33 cellular contexts compared by ENCODE assay signal in genomic region chr11:4496555-4497248, GRCh38. TPM values are rescaled to one million over a fixed set of nuclear protein-coding genes. Genes with fewer than 3 reads are reported as not detected.
DNase-seq lines count a peak whose midpoint lies in the region; ATAC-seq and TF ChIP-seq lines count a peak whose summit lies in the region.
"Had no signal": no experiment of that assay in that cellular context is flagged by ENCODE, and none has a peak within 500 bp of the region (broad histone marks: within the 10 kb centered on the region; RNA-seq: fewer than 3 reads in every experiment).

No MANE protein-coding gene starts in this region.

- TF ChIP-seq CTCF in C4-2B (conservative IDR thresholded peaks at IDR 0.05) (no peak), LNCaP clone FGC (IDR thresholded peaks at IDR 0.05; ENCODE audit: control insufficient read depth, extremely low read depth, insufficient read depth) (no peak), body of pancreas (IDR thresholded peaks at IDR 0.05) (no peak), omental fat pad (IDR thresholded peaks at IDR 0.05) (no peak)

- ATAC-seq in body of pancreas: peak; percentile 33
- peak; percentile 82 for ATAC-seq in omental fat pad (ENCODE audit: low FRiP score)
- ATAC-seq in HG03135 (IDR thresholded peaks at IDR 0.05; ENCODE audit: unreplicated experiment): no peak
- ATAC-seq: activated CD4-positive, CD25-positive, alpha-beta regulatory T cell treated with anti-CD3 and anti-CD28 coated beads, Interleukin-2, amount 50 U/mL, for 24 hours; activated naive CD8-positive, alpha-beta T cell treated with anti-CD3 and anti-CD28 coated beads, Interleukin-2, amount 50 U/mL, for 24 hours; activated T-cell treated with anti-CD3 and anti-CD28 coated beads, Interleukin-2, amount 50 U/mL, for 72 hours; left colon had no signal

- H3K9me3 ChIP-seq in body of pancreas: no peaks in the 10 kb centered on the region
- H3K9me3 ChIP-seq: BE2C, MG63, SK-N-SH, uterus had no signal

- WGBS in body of pancreas, 2 donors: 28 to 31% methylated on average over 15 of the region's 15 CpGs

- DNase-seq in LNCaP clone FGC (ENCODE audit: low read depth) (peak; percentile 49), body of pancreas (peak in 2 of 4 donors; percentile 14 to 18), omental fat pad (ENCODE audit: low spot score) (no peak), SKM-1 (lab: John Stamatoyannopoulos, UW; ENCODE audit: unreplicated experiment) (no peak), substantia nigra (lab: John Stamatoyannopoulos, UW) (no peak)
- DNase-seq: ACHN; activated CD4-positive, alpha-beta T cell treated with anti-CD3 and anti-CD28 coated beads, Interleukin-2, amount 50 U/mL, for 48 hours; activated naive CD8-positive, alpha-beta T cell treated with anti-CD3 and anti-CD28 coated beads, Interleukin-2, amount 50 U/mL, for 24 hours; activated T-cell treated with anti-CD3 and anti-CD28 coated beads, Interleukin-2, amount 50 U/mL, for 72 hours; BE2C; CD8-positive, alpha-beta memory T cell; dorsolateral prefrontal cortex; immature natural killer cell; KBM-7; left colon; mammary epithelial cell; MG63; NCI-H2081 treated with DMSO at 0.1 percent for 48 hours; NCI-H446; NCI-H82; SK-N-SH; stimulated activated naive CD4-positive, alpha-beta T cell; T-helper 2 cell; uterus had no signal

- peaks cover 11% of the 10 kb centered on the region for H3K4me1 ChIP-seq in body of pancreas
- H3K4me1 ChIP-seq: BE2C, uterus had no signal

- no peak for TF ChIP-seq POLR2A in body of pancreas (IDR thresholded peaks at IDR 0.05)

- H3K27me3 ChIP-seq in body of pancreas: no peaks in the 10 kb centered on the region
- H3K27me3 ChIP-seq: MG63, uterus had no signal

- H3K27ac ChIP-seq in C4-2B (peak overlapping the region; percentile 27; the same call in 1 of the 2 replicates), body of pancreas (no peak overlapping the region), substantia nigra (ENCODE audit: low read depth, low read length, poor library complexity, severe bottlenecking) (no peak overlapping the region)
- H3K27ac ChIP-seq: dorsolateral prefrontal cortex, RWPE1, skin epidermis, uterus had no signal

- no peaks in the 10 kb centered on the region for H3K36me3 ChIP-seq in body of pancreas (replicated peaks in 1 of 2; ENCODE audit: insufficient read depth in 1 of 2, low read depth in 2 of 2)
- H3K36me3 ChIP-seq: BE2C, MG63, uterus had no signal

- H3K4me3 ChIP-seq in LNCaP clone FGC (ENCODE audit: low read depth, low read length) (no peak overlapping the region), body of pancreas (no peak overlapping the region)
- H3K4me3 ChIP-seq: dorsolateral prefrontal cortex, MG63, skin epidermis, uterus had no signal

- intact Hi-C loops in body of pancreas (cut with DNase I): no loop called here

RNA-seq across cellular contexts. Expression of gene OR52K1, which starts 14.3 kb away (rescaled TPM):
- total RNA-seq in body of pancreas (not detected), omental fat pad (under 1 TPM in 1 of 4 donors, not detected in 3; 0.46 TPM)
- total RNA-seq: activated T-cell treated with anti-CD3 and anti-CD28 coated beads, Interleukin-2, amount 50 U/mL, for 72 hours; CD8-positive, alpha-beta memory T cell; chondrocyte; fibroblast of lung; left colon; mammary epithelial cell; osteoblast; temporal lobe; uterus had no signal

RNA-seq across cellular contexts. Expression of gene OR52K2, which starts 47.6 kb away (rescaled TPM):
- not detected for total RNA-seq in body of pancreas
- total RNA-seq in omental fat pad: not detected
- total RNA-seq: activated T-cell treated with anti-CD3 and anti-CD28 coated beads, Interleukin-2, amount 50 U/mL, for 72 hours; CD8-positive, alpha-beta memory T cell; chondrocyte; fibroblast of lung; left colon; mammary epithelial cell; osteoblast; temporal lobe; uterus had no signal

RNA-seq across cellular contexts. Expression of gene OR52M1, which starts 48.3 kb away (rescaled TPM):
- total RNA-seq in body of pancreas (not detected), omental fat pad (not detected)
- total RNA-seq: activated T-cell treated with anti-CD3 and anti-CD28 coated beads, Interleukin-2, amount 50 U/mL, for 72 hours; CD8-positive, alpha-beta memory T cell; chondrocyte; dorsolateral prefrontal cortex; fibroblast of lung; left colon; mammary epithelial cell; osteoblast; temporal lobe; uterus had no signal
